In the genomic region with DNA sequence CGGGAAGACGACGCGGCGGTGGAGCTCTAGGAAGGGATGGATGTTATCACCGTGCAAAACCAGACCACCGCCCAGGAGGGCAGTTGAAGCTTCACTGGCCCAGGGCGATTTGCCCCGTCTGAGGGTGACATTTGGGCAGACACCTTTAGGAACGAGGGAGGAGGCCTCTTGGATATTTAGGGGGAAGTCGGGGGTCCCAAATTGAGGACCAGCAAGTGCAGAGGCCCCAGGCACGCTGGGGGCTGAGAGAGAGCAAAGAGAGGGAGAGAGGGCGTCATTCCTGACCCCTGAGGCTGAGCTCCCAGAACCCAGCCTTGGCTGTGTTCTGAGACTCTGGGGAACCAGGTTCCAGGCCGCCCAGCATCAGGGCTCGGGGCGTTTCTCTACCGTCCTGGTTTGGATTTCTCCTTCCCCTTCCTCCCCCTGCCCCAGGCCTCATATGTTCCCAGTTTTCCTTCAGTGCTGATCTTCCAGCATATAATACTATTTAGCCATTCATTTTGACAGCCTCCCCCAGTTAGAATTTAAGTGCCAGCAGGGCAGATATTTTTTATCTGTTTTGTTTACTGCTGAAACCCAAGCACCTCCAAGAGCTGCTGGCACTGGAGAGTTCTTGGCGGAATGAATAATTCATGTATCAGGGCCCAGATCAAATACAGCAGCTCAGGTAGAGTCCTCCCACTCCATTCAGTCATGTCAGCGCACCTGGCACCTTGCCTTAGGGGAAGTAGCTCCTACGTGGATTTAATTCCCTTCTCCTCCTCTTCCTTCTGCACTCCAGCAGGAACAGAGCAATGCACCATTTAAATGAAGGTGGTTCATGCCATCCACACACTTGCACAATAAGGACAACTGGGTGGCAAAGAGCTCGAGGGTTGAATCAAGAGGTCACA, we compare ENCODE assay signal across 1 cellular context.
TF ChIP-seq lines count a peak whose summit lies in the region.

No MANE protein-coding gene starts in this region.

TF ChIP-seq in GM23338, 12 proteins besides CTCF, POLR2A, EP300 and RAD21:
- TF ChIP-seq ZNF114 (CRISPR knock-in tag; IDR thresholded peaks at IDR 0.05) (no peak), CREB1 (CRISPR knock-in tag; IDR thresholded peaks at IDR 0.05; ENCODE audit: low read depth) (no peak), REST (IDR thresholded peaks at IDR 0.05; ENCODE audit: unreplicated experiment) (no peak)
- TF ChIP-seq, protein P1, sequence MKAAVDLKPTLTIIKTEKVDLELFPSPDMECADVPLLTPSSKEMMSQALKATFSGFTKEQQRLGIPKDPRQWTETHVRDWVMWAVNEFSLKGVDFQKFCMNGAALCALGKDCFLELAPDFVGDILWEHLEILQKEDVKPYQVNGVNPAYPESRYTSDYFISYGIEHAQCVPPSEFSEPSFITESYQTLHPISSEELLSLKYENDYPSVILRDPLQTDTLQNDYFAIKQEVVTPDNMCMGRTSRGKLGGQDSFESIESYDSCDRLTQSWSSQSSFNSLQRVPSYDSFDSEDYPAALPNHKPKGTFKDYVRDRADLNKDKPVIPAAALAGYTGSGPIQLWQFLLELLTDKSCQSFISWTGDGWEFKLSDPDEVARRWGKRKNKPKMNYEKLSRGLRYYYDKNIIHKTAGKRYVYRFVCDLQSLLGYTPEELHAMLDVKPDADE (IDR thresholded peaks at IDR 0.05), result no peak
TF ChIP-seq in GM23338: peak in this region for 0.
